Comparison of ENCODE assay signal across 1 cellular context in genomic region chr1:53681647-53682368, GRCh38.
TF ChIP-seq lines count a peak whose summit lies in the region.

No MANE protein-coding gene starts in this region.

TF ChIP-seq in WTC11, 78 proteins besides CTCF, POLR2A, EP300 and RAD21 (continued from another document):
- TF ChIP-seq ERG (CRISPR knock-in tag; IDR thresholded peaks at IDR 0.05) (no peak), CBFB (CRISPR knock-in tag; IDR thresholded peaks at IDR 0.05; ENCODE audit: low read depth) (no peak), NFYB (CRISPR knock-in tag; conservative IDR thresholded peaks at IDR 0.05; ENCODE audit: low read depth) (no peak), PREB (CRISPR knock-in tag; IDR thresholded peaks at IDR 0.05; ENCODE audit: borderline replicate concordance) (no peak), ZNF423 (CRISPR knock-in tag; IDR thresholded peaks at IDR 0.05) (no peak), NR2C2 (CRISPR knock-in tag; IDR thresholded peaks at IDR 0.05) (no peak), SP1 (CRISPR knock-in tag; conservative IDR thresholded peaks at IDR 0.05) (peak; percentile 36; the same call in 1 of the 2 replicates), PRDM15 (CRISPR knock-in tag; IDR thresholded peaks at IDR 0.05) (peak; percentile 51), ETV6 (CRISPR knock-in tag; IDR thresholded peaks at IDR 0.05) (no peak), ZNF263 (CRISPR knock-in tag; IDR thresholded peaks at IDR 0.05; ENCODE audit: low read depth) (no peak), E2F4 (CRISPR knock-in tag; IDR thresholded peaks at IDR 0.05; ENCODE audit: borderline replicate concordance, low read depth) (no peak), FOXK1 (CRISPR knock-in tag; IDR thresholded peaks at IDR 0.05) (no peak), HMGA2 (CRISPR knock-in tag; IDR thresholded peaks at IDR 0.05) (no peak), HMGXB4 (CRISPR knock-in tag; IDR thresholded peaks at IDR 0.05) (0 out of 2 replicates have a peak, but pooled peaks have one; percentile 28), ZNF281 (CRISPR knock-in tag; IDR thresholded peaks at IDR 0.05) (no peak), NR1H2 (CRISPR knock-in tag; IDR thresholded peaks at IDR 0.05) (no peak), MAX (CRISPR knock-in tag; IDR thresholded peaks at IDR 0.05) (peak; percentile 40; the same call in 1 of the 2 replicates), JUN (CRISPR knock-in tag; IDR thresholded peaks at IDR 0.05) (no peak), ZSCAN18 (CRISPR knock-in tag; IDR thresholded peaks at IDR 0.05) (no peak), ZNF138 (CRISPR knock-in tag; conservative IDR thresholded peaks at IDR 0.05) (no peak; the same call in 1 of the 2 replicates), RELA (CRISPR knock-in tag; IDR thresholded peaks at IDR 0.05; ENCODE audit: borderline replicate concordance) (no peak), OVOL2 (CRISPR knock-in tag; IDR thresholded peaks at IDR 0.05; ENCODE audit: borderline replicate concordance) (no peak), ZBTB21 (CRISPR knock-in tag; IDR thresholded peaks at IDR 0.05; ENCODE audit: borderline replicate concordance) (no peak), CREM (CRISPR knock-in tag; IDR thresholded peaks at IDR 0.05) (no peak), FOXJ3 (CRISPR knock-in tag; IDR thresholded peaks at IDR 0.05; ENCODE audit: borderline replicate concordance) (no peak), MLX (CRISPR knock-in tag; IDR thresholded peaks at IDR 0.05) (no peak), ZNF317 (CRISPR knock-in tag; IDR thresholded peaks at IDR 0.05; ENCODE audit: borderline replicate concordance, low read depth) (no peak), ZNF416 (CRISPR knock-in tag; IDR thresholded peaks at IDR 0.05) (no peak), ESRRA (CRISPR knock-in tag; IDR thresholded peaks at IDR 0.05; ENCODE audit: borderline replicate concordance) (no peak), MYBL2 (CRISPR knock-in tag; IDR thresholded peaks at IDR 0.05) (no peak)
